ENCODE assay signal across 17 cellular contexts in genomic region chr9:89382026-89382986, GRCh38.
DNase-seq lines count a peak whose midpoint lies in the region; ATAC-seq and TF ChIP-seq lines count a peak whose summit lies in the region.
"Had no signal": no experiment of that assay in that cellular context is flagged by ENCODE, and none has a peak within 500 bp of the region (broad histone marks: within the 10 kb centered on the region; RNA-seq: fewer than 3 reads in every experiment).

No MANE protein-coding gene starts in this region.

- no peaks in the 10 kb centered on the region for H3K9me3 ChIP-seq in CD4-positive, CD25-positive, alpha-beta regulatory T cell (ENCODE audit: control insufficient read depth in 2 of 2, low read length in 2 of 2)
- no peaks in the 10 kb centered on the region for H3K9me3 ChIP-seq in ascending aorta
- H3K9me3 ChIP-seq: sigmoid colon, SJCRH30, transverse colon had no signal

- in situ Hi-C loops in GM18951 (cut with MboI; ENCODE audit: low sequenced_read_pairs, unreplicated experiment) = no loop called here

- H3K27ac ChIP-seq in CD4-positive, CD25-positive, alpha-beta regulatory T cell (ENCODE audit: insufficient read depth, low read length, poor library complexity, severe bottlenecking) = no peak overlapping the region
- no peak overlapping the region for H3K27ac ChIP-seq in ascending aorta
- H3K27ac ChIP-seq: cardiac muscle cell, hepatocyte, sigmoid colon, SJCRH30, transverse colon had no signal

- no peak overlapping the region for H3K4me3 ChIP-seq in CD4-positive, CD25-positive, alpha-beta regulatory T cell (ENCODE audit: low read depth, low read length)
- H3K4me3 ChIP-seq in ascending aorta = no peak overlapping the region
- H3K4me3 ChIP-seq: cardiac muscle cell, hepatocyte, sigmoid colon, SJCRH30, transverse colon had no signal

- no peaks in the 10 kb centered on the region for H3K9me3 Mint-ChIP-seq in CD4-positive, CD25-positive, alpha-beta regulatory T cell
- H3K9me3 Mint-ChIP-seq in activated naive CD8-positive, alpha-beta T cell (ENCODE audit: low read depth) = no peaks in the 10 kb centered on the region
- H3K9me3 Mint-ChIP-seq in natural killer cell = no peaks in the 10 kb centered on the region

- intact Hi-C loops in natural killer cell (cut with micrococcal nuclease) = no loop called here
- intact Hi-C loops in Right ventricle myocardium inferior (cut with DNase I) = loop anchor here (10.0 kb wide), 2 partner anchors 112 to 162 kb away; partner anchors contain the start of gene SEMA4D
- intact Hi-C loops in ascending aorta (cut with DNase I) = no loop called here

- peaks cover 57% of the 10 kb centered on the region for H3K36me3 Mint-ChIP-seq in CD4-positive, CD25-positive, alpha-beta regulatory T cell
- peaks cover 11% of the 10 kb centered on the region for H3K36me3 Mint-ChIP-seq in activated naive CD8-positive, alpha-beta T cell
- H3K36me3 Mint-ChIP-seq in natural killer cell = peaks cover 23% of the 10 kb centered on the region

- H3K36me3 ChIP-seq in CD4-positive, CD25-positive, alpha-beta regulatory T cell (ENCODE audit: control insufficient read depth, insufficient read depth, low read length) = peaks cover 95% of the 10 kb centered on the region
- H3K36me3 ChIP-seq in ascending aorta = peaks cover 6 to 40% of the 10 kb centered on the region in 2 donors
- H3K36me3 ChIP-seq: SJCRH30, transverse colon had no signal

- H3K27ac Mint-ChIP-seq in CD4-positive, CD25-positive, alpha-beta regulatory T cell = peak overlapping the region; percentile 29 to 91 (median 70)
- peak overlapping the region; percentile 91 for H3K27ac Mint-ChIP-seq in activated naive CD8-positive, alpha-beta T cell
- H3K27ac Mint-ChIP-seq in natural killer cell = peak overlapping the region; percentile 46 to 76

- no peak for TF ChIP-seq CTCF in natural killer cell (IDR thresholded peaks at IDR 0.05)
- TF ChIP-seq CTCF in ascending aorta (IDR thresholded peaks at IDR 0.05) = no peak

- DNase-seq in CD4-positive, CD25-positive, alpha-beta regulatory T cell = no peak
- DNase-seq in natural killer cell (no peak), Right ventricle myocardium inferior (ENCODE audit: missing footprints) (no peak), ascending aorta (ENCODE audit: low spot score in 2 of 2) (no peak), T1000 (lab: John Stamatoyannopoulos, UW) (no peak)
- DNase-seq: DMS79 treated with DMSO at 0.1 percent for 48 hours; effector CD8-positive, alpha-beta T cell; midbrain; NCI-H1694 treated with DMSO at 0.1 percent for 48 hours; OCI-M1; sigmoid colon; SJCRH30; transverse colon had no signal

- H3K27me3 Mint-ChIP-seq in CD4-positive, CD25-positive, alpha-beta regulatory T cell = no peaks in the 10 kb centered on the region
- no peaks in the 10 kb centered on the region for H3K27me3 Mint-ChIP-seq in activated naive CD8-positive, alpha-beta T cell
- no peaks in the 10 kb centered on the region for H3K27me3 Mint-ChIP-seq in natural killer cell (ENCODE audit: low read depth in 2 of 2)

- H3K4me1 Mint-ChIP-seq in CD4-positive, CD25-positive, alpha-beta regulatory T cell = peaks cover 1 to 8% (median 6%) of the 10 kb centered on the region in 4 donors
- peaks cover 44% of the 10 kb centered on the region for H3K4me1 Mint-ChIP-seq in activated naive CD8-positive, alpha-beta T cell (ENCODE audit: low read depth)
- H3K4me1 Mint-ChIP-seq in natural killer cell = peaks cover 11% of the 10 kb centered on the region in 2 donors

- H3K27me3 ChIP-seq in CD4-positive, CD25-positive, alpha-beta regulatory T cell (ENCODE audit: control insufficient read depth, insufficient read depth, low read length) = no peaks in the 10 kb centered on the region
- H3K27me3 ChIP-seq in ascending aorta = no peaks in the 10 kb centered on the region
- H3K27me3 ChIP-seq: cardiac muscle cell, hepatocyte, sigmoid colon, transverse colon had no signal

- no peaks in the 10 kb centered on the region for H3K4me1 ChIP-seq in CD4-positive, CD25-positive, alpha-beta regulatory T cell (ENCODE audit: control insufficient read depth, insufficient read depth, low read length, poor library complexity, severe bottlenecking)
- no peaks in the 10 kb centered on the region for H3K4me1 ChIP-seq in ascending aorta
- H3K4me1 ChIP-seq: sigmoid colon, SJCRH30, transverse colon had no signal

- peak overlapping the region in 1 of 4 donors; percentile 22 for H3K4me3 Mint-ChIP-seq in CD4-positive, CD25-positive, alpha-beta regulatory T cell
- H3K4me3 Mint-ChIP-seq in activated naive CD8-positive, alpha-beta T cell = no peak overlapping the region
- no peak overlapping the region for H3K4me3 Mint-ChIP-seq in natural killer cell

- peak; percentile 13 for TF ChIP-seq POLR2A in GM18951 (IDR thresholded peaks at IDR 0.05; ENCODE audit: extremely low read depth, insufficient read depth, insufficient read length)

- ATAC-seq in CD4-positive, CD25-positive, alpha-beta regulatory T cell (ENCODE audit: low read depth in 2 of 2) = no peak
- ATAC-seq in natural killer cell (peak in 1 of 3 donors; percentile 18), Right ventricle myocardium inferior (no peak)
